In genomic region chr20:63974402-63975200, GRCh38 we compare ENCODE assay signal across 10 cellular contexts. TPM values are rescaled to one million over a fixed set of nuclear protein-coding genes. Genes with fewer than 3 reads are reported as not detected.
A peak's percentile ranks its signal among the peaks of the same experiment; 100 is the strongest.
DNase-seq lines count a peak whose midpoint lies in the region; ATAC-seq and TF ChIP-seq lines count a peak whose summit lies in the region.
"Had no signal": no experiment of that assay in that cellular context is flagged by ENCODE, and none has a peak within 500 bp of the region (broad histone marks: within the 10 kb centered on the region; RNA-seq: fewer than 3 reads in every experiment).

No MANE protein-coding gene starts in this region.

- H3K4me3 ChIP-seq in adrenal gland: no peak overlapping the region
- H3K4me3 ChIP-seq: testis had no signal

- no peaks in the 10 kb centered on the region for H3K36me3 Mint-ChIP-seq in nephron (ENCODE audit: low read depth)

- H3K27me3 ChIP-seq in adrenal gland: no peaks in the 10 kb centered on the region
- H3K27me3 ChIP-seq: testis had no signal

- DNase-seq in DMS79 (lab: John Stamatoyannopoulos, UW): peak; percentile 81
- peak; percentile 98 for DNase-seq in NCI-H1417 treated with DMSO at 0.1 percent for 48 hours (lab: John Stamatoyannopoulos, UW)
- peak in 4 of 7 donors; percentile 18 to 66 (median 40) for DNase-seq in adrenal gland
- no peak for DNase-seq in NCI-H1048 (lab: John Stamatoyannopoulos, UW)
- no peak for DNase-seq in effector CD4-positive, alpha-beta T cell

- TF ChIP-seq POLR2A in adrenal gland (IDR thresholded peaks at IDR 0.05): no peak

- TF ChIP-seq CTCF in adrenal gland (IDR thresholded peaks at IDR 0.05) (no peak), nephron (IDR thresholded peaks at IDR 0.05; ENCODE audit: unreplicated experiment in 3 of 3) (no peak)

- no peaks in the 10 kb centered on the region for H3K36me3 ChIP-seq in adrenal gland (replicated peaks in 1 of 2)
- H3K36me3 ChIP-seq: lower lobe of right lung had no signal

- H3K27ac Mint-ChIP-seq in nephron: peak overlapping the region in 1 of 3 experiments; percentile 24

- peak overlapping the region; percentile 34 to 41 (median 41) for H3K4me3 Mint-ChIP-seq in nephron

- H3K27ac ChIP-seq in adrenal gland: no peak overlapping the region
- H3K27ac ChIP-seq: testis had no signal

- peaks cover 9 to 19% of the 10 kb centered on the region in 2 donors for H3K4me1 ChIP-seq in adrenal gland (replicated peaks in 1 of 2)

- H3K4me1 Mint-ChIP-seq in nephron: peaks cover 16% of the 10 kb centered on the region

- intact Hi-C loops in adrenal gland (cut with DNase I): loop anchor here (5.0 to 10.0 kb wide), 3 partner anchors 190 to 437 kb away; partner anchors contain the start of gene PTK6 (in 1 of the 2)

- H3K9me3 ChIP-seq in adrenal gland (replicated peaks in 1 of 3): no peaks in the 10 kb centered on the region
- H3K9me3 ChIP-seq: lower lobe of right lung, testis had no signal

- 72 to 85% (median 77%) methylated on average over 13 to 19 of the region's 19 CpGs for WGBS in adrenal gland, 4 donors

- peaks cover 3% of the 10 kb centered on the region for H3K27me3 Mint-ChIP-seq in nephron (ENCODE audit: low read depth)

- ATAC-seq in GM18868 (IDR thresholded peaks at IDR 0.05; ENCODE audit: unreplicated experiment): no peak
- no peak for ATAC-seq in HG03342 (IDR thresholded peaks at IDR 0.05; ENCODE audit: unreplicated experiment)

- no peaks in the 10 kb centered on the region for H3K9me3 Mint-ChIP-seq in nephron

RNA-seq across cellular contexts. Expression of gene SAMD10, which starts 4.8 kb away (rescaled TPM):
- 1 to 10 TPM; 1.1 to 8.8 (median 4.6) TPM for total RNA-seq in adrenal gland
- 1 to 10 TPM; 1.7 to 8.4 (median 4.4) TPM for polyA plus RNA-seq in adrenal gland

RNA-seq across cellular contexts. Expression of gene ZNF512B, which starts 4.9 kb away (rescaled TPM):
- total RNA-seq in adrenal gland: 10 to 100 TPM in 6 of 8 donors, 1 to 10 TPM in 2; 8.5 to 24.7 (median 13.9) TPM
- 10 to 100 TPM in 2 of 3 donors, 1 to 10 TPM in 1; 3.5 to 39.4 (median 12.1) TPM for polyA plus RNA-seq in adrenal gland

RNA-seq across cellular contexts. Expression of gene PRPF6, which starts 6.3 kb away (rescaled TPM):
- total RNA-seq in adrenal gland: 10 to 100 TPM; 51.6 to 73.9 (median 58.4) TPM
- polyA plus RNA-seq in adrenal gland: 10 to 100 TPM; 48.3 to 49.8 (median 49.1) TPM

RNA-seq across cellular contexts. Expression of gene UCKL1, which starts 18.4 kb away (rescaled TPM):
- total RNA-seq in adrenal gland: 10 to 100 TPM; 14.9 to 56.8 (median 37.2) TPM
- 100 to 1,000 TPM in 1 of 3 donors, 10 to 100 TPM in 2; 12.1 to 101 (median 91.3) TPM for polyA plus RNA-seq in adrenal gland

Comparison
In these comparisons a context has a peak if more than half of its experiments do, and no peak if none do; other contexts are left out.
1. DNase-seq: peak in DMS79 (single experiment), NCI-H1417 treated with DMSO at 0.1 percent for 48 hours (single experiment) and adrenal gland (4 of 7); none in NCI-H1048 (single experiment) and effector CD4-positive, alpha-beta T cell (single experiment).